Comparison of ENCODE assay signal across 2 cellular contexts in the genomic region with DNA sequence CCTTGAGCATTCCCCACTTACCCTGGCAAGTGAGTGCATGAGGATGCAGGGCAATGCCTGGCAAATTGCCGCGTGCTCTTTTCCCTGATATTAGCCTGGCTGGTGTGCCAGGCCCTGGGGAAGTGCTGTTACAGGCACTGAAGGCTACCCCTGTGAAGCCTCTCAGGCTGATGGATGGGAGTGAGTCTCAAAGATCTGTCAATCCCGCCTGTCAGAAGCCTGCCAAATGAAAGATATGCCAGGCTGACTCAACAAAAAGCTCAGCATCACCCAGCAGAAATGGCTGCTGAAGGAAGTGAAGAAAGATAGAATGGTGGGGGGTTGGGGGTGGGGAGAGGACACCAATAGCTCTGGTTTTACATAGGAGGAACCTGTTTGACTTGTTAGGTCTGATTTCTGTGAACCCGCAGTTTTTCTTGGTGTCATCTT.
TF ChIP-seq lines count a peak whose summit lies in the region.

No MANE protein-coding gene starts in this region.

TF ChIP-seq in GM23338, 12 proteins besides CTCF, POLR2A, EP300 and RAD21:
- TF ChIP-seq EZH2phosphoT487 (IDR thresholded peaks at IDR 0.05; ENCODE audit: unreplicated experiment) (no peak), ZNF331 (CRISPR knock-in tag; IDR thresholded peaks at IDR 0.05; ENCODE audit: low read depth) (no peak), ZNF114 (CRISPR knock-in tag; IDR thresholded peaks at IDR 0.05) (no peak)
- TF ChIP-seq, protein P1, sequence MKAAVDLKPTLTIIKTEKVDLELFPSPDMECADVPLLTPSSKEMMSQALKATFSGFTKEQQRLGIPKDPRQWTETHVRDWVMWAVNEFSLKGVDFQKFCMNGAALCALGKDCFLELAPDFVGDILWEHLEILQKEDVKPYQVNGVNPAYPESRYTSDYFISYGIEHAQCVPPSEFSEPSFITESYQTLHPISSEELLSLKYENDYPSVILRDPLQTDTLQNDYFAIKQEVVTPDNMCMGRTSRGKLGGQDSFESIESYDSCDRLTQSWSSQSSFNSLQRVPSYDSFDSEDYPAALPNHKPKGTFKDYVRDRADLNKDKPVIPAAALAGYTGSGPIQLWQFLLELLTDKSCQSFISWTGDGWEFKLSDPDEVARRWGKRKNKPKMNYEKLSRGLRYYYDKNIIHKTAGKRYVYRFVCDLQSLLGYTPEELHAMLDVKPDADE (IDR thresholded peaks at IDR 0.05) = no peak
- TF ChIP-seq, protein P2, sequence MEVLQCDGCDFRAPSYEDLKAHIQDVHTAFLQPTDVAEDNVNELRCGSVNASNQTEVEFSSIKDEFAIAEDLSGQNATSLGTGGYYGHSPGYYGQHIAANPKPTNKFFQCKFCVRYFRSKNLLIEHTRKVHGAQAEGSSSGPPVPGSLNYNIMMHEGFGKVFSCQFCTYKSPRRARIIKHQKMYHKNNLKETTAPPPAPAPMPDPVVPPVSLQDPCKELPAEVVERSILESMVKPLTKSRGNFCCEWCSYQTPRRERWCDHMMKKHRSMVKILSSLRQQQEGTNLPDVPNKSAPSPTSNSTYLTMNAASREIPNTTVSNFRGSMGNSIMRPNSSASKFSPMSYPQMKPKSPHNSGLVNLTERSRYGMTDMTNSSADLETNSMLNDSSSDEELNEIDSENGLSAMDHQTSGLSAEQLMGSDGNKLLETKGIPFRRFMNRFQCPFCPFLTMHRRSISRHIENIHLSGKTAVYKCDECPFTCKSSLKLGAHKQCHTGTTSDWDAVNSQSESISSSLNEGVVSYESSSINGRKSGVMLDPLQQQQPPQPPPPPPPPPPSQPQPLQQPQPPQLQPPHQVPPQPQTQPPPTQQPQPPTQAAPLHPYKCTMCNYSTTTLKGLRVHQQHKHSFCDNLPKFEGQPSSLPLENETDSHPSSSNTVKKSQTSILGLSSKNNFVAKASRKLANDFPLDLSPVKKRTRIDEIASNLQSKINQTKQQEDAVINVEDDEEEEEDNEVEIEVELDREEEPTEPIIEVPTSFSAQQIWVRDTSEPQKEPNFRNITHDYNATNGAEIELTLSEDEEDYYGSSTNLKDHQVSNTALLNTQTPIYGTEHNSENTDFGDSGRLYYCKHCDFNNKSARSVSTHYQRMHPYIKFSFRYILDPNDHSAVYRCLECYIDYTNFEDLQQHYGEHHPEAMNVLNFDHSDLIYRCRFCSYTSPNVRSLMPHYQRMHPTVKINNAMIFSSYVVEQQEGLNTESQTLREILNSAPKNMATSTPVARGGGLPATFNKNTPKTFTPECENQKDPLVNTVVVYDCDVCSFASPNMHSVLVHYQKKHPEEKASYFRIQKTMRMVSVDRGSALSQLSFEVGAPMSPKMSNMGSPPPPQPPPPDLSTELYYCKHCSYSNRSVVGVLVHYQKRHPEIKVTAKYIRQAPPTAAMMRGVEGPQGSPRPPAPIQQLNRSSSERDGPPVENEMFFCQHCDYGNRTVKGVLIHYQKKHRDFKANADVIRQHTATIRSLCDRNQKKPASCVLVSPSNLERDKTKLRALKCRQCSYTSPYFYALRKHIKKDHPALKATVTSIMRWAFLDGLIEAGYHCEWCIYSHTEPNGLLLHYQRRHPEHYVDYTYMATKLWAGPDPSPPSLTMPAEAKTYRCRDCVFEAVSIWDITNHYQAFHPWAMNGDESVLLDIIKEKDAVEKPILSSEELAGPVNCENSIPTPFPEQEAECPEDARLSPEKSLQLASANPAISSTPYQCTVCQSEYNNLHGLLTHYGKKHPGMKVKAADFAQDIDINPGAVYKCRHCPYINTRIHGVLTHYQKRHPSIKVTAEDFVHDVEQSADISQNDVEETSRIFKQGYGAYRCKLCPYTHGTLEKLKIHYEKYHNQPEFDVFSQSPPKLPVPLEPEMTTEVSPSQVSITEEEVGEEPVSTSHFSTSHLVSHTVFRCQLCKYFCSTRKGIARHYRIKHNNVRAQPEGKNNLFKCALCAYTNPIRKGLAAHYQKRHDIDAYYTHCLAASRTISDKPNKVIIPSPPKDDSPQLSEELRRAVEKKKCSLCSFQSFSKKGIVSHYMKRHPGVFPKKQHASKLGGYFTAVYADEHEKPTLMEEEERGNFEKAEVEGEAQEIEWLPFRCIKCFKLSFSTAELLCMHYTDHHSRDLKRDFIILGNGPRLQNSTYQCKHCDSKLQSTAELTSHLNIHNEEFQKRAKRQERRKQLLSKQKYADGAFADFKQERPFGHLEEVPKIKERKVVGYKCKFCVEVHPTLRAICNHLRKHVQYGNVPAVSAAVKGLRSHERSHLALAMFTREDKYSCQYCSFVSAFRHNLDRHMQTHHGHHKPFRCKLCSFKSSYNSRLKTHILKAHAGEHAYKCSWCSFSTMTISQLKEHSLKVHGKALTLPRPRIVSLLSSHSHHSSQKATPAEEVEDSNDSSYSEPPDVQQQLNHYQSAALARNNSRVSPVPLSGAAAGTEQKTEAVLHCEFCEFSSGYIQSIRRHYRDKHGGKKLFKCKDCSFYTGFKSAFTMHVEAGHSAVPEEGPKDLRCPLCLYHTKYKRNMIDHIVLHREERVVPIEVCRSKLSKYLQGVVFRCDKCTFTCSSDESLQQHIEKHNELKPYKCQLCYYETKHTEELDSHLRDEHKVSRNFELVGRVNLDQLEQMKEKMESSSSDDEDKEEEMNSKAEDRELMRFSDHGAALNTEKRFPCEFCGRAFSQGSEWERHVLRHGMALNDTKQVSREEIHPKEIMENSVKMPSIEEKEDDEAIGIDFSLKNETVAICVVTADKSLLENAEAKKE (CRISPR knock-in tag; IDR thresholded peaks at IDR 0.05) = no peak
- TF ChIP-seq, protein P3, sequence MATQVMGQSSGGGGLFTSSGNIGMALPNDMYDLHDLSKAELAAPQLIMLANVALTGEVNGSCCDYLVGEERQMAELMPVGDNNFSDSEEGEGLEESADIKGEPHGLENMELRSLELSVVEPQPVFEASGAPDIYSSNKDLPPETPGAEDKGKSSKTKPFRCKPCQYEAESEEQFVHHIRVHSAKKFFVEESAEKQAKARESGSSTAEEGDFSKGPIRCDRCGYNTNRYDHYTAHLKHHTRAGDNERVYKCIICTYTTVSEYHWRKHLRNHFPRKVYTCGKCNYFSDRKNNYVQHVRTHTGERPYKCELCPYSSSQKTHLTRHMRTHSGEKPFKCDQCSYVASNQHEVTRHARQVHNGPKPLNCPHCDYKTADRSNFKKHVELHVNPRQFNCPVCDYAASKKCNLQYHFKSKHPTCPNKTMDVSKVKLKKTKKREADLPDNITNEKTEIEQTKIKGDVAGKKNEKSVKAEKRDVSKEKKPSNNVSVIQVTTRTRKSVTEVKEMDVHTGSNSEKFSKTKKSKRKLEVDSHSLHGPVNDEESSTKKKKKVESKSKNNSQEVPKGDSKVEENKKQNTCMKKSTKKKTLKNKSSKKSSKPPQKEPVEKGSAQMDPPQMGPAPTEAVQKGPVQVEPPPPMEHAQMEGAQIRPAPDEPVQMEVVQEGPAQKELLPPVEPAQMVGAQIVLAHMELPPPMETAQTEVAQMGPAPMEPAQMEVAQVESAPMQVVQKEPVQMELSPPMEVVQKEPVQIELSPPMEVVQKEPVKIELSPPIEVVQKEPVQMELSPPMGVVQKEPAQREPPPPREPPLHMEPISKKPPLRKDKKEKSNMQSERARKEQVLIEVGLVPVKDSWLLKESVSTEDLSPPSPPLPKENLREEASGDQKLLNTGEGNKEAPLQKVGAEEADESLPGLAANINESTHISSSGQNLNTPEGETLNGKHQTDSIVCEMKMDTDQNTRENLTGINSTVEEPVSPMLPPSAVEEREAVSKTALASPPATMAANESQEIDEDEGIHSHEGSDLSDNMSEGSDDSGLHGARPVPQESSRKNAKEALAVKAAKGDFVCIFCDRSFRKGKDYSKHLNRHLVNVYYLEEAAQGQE (IDR thresholded peaks at IDR 0.05; ENCODE audit: unreplicated experiment) = no peak

TF ChIP-seq in H1, 55 proteins besides CTCF, POLR2A, EP300 and RAD21 (continues in another document):
- peak; percentile 83 for TF ChIP-seq BACH1 (IDR thresholded peaks at IDR 0.05; ENCODE audit: low read length)
- TF ChIP-seq CBX5 (IDR thresholded peaks at IDR 0.05; ENCODE audit: low read depth, low read length) = no peak
- TF ChIP-seq SP1 (IDR thresholded peaks at IDR 0.05; ENCODE audit: low read depth, low read length) = peak; percentile 49; the same call in 1 of the 2 replicates
- TF ChIP-seq NANOG (IDR thresholded peaks at IDR 0.05; ENCODE audit: insufficient read depth, low read depth, low read length, poor library complexity, severe bottlenecking) = no peak
- no peak for TF ChIP-seq CHD1 (IDR thresholded peaks at IDR 0.05; ENCODE audit: low read depth, low read length)
- TF ChIP-seq SIRT6 (IDR thresholded peaks at IDR 0.05; ENCODE audit: low read length) = no peak
- peak; percentile 73; the same call in 1 of the 2 replicates for TF ChIP-seq RBBP5 (IDR thresholded peaks at IDR 0.05; ENCODE audit: borderline replicate concordance, low read depth, low read length)
- no peak for TF ChIP-seq HDAC2 (IDR thresholded peaks at IDR 0.05; ENCODE audit: borderline replicate concordance in 1 of 2, low read depth in 2 of 2, low read length in 2 of 2)
- peak; percentile 60 for TF ChIP-seq ASH2L (IDR thresholded peaks at IDR 0.05; ENCODE audit: low read length)
- no peak for TF ChIP-seq SRF (IDR thresholded peaks at IDR 0.05; ENCODE audit: low read depth, low read length)
- TF ChIP-seq, protein P4, sequence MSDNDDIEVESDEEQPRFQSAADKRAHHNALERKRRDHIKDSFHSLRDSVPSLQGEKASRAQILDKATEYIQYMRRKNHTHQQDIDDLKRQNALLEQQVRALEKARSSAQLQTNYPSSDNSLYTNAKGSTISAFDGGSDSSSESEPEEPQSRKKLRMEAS (IDR thresholded peaks at IDR 0.05) = peak; percentile 48; the same call in 1 of the 2 replicates
- TF ChIP-seq, protein P5, sequence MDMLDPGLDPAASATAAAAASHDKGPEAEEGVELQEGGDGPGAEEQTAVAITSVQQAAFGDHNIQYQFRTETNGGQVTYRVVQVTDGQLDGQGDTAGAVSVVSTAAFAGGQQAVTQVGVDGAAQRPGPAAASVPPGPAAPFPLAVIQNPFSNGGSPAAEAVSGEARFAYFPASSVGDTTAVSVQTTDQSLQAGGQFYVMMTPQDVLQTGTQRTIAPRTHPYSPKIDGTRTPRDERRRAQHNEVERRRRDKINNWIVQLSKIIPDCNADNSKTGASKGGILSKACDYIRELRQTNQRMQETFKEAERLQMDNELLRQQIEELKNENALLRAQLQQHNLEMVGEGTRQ (IDR thresholded peaks at IDR 0.05; ENCODE audit: low read length) = no peak
- TF ChIP-seq MAFK (IDR thresholded peaks at IDR 0.05; ENCODE audit: low read depth, low read length) = peak; percentile 34; the same call in 1 of the 2 replicates
- no peak for TF ChIP-seq CBX8 (IDR thresholded peaks at IDR 0.05; ENCODE audit: borderline replicate concordance, low read depth, low read length)
- no peak for TF ChIP-seq GTF2F1 (IDR thresholded peaks at IDR 0.05; ENCODE audit: borderline replicate concordance, low read depth, low read length)
- no peak for TF ChIP-seq TEAD4 (IDR thresholded peaks at IDR 0.05; ENCODE audit: low read depth, low read length)
- no peak for TF ChIP-seq POLR2AphosphoS5 (IDR thresholded peaks at IDR 0.05; ENCODE audit: low read depth, low read length)
- TF ChIP-seq CREB1 (IDR thresholded peaks at IDR 0.05) = no peak
- no peak for TF ChIP-seq PHF8 (conservative IDR thresholded peaks at IDR 0.05; ENCODE audit: low read depth, low read length)
- TF ChIP-seq TCF12 (IDR thresholded peaks at IDR 0.05; ENCODE audit: low read depth, low read length) = no peak
